18 cellular contexts compared by ENCODE assay signal in the genomic region with DNA sequence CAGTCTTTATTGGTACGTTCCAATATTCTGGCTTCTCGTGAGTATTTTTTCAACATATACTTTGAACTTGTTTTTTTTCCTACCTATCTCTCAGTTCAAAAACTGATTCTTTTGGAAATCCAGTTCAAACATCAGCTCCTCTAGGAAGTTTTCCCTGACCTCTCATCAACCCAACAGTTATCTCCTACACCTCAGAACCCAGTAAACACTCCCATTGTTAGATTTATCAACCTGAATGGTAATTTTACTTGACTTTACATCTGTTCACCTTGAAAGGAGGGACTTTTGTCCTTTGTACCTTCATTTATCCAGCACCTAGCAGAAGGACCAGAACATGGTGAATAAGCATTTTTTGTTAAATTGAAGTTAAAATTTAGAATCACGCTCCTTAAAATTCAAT. TPM values are rescaled to one million over a fixed set of nuclear protein-coding genes. Genes with fewer than 3 reads are reported as not detected.
DNase-seq lines count a peak whose midpoint lies in the region; ATAC-seq and TF ChIP-seq lines count a peak whose summit lies in the region.
"Had no signal": no experiment of that assay in that cellular context is flagged by ENCODE, and none has a peak within 500 bp of the region (broad histone marks: within the 10 kb centered on the region; RNA-seq: fewer than 3 reads in every experiment).

No MANE protein-coding gene starts in this region.

- H2BK5ac ChIP-seq in mesendoderm (ENCODE audit: low read length) = no peak overlapping the region

- H3K27ac Mint-ChIP-seq in Caco-2 (ENCODE audit: unreplicated experiment) = peak overlapping the region; percentile 77
- H3K27ac Mint-ChIP-seq in activated B cell treated with CpG ODN at 0.5 μM for 24 hours = peak overlapping the region; percentile 22
- H3K27ac Mint-ChIP-seq: B cell; CD8-positive, alpha-beta T cell had no signal

- H3K56ac ChIP-seq in mesendoderm (ENCODE audit: low read length) = no peak overlapping the region

- no peak overlapping the region for H2AFZ ChIP-seq in GM23248

- H3K4me3 ChIP-seq in Caco-2 (ENCODE audit: low read depth, low read length) (no peak overlapping the region), GM23248 (no peak overlapping the region), mesendoderm (ENCODE audit: low read length) (no peak overlapping the region)
- H3K4me3 ChIP-seq: BLaER1 treated with 17β-estradiol and CSF1 and Interleukin-3, amounts not matched to agents 10 nM and 100 nM; GM12878; K562 had no signal

- H3K9me3 ChIP-seq in Caco-2 (0 out of 2 replicates have a peak, but pooled peaks cover 3% of the 10 kb centered on the region), GM23248 (ENCODE audit: low read depth) (no peaks in the 10 kb centered on the region)
- H3K9me3 ChIP-seq: BLaER1 treated with 17β-estradiol and CSF1 and Interleukin-3, amounts not matched to agents 10 nM and 100 nM had no signal

- no peaks in the 10 kb centered on the region for H3K9me2 ChIP-seq in GM23248 (ENCODE audit: insufficient read depth)

- no peak overlapping the region for H4K5ac ChIP-seq in mesendoderm (ENCODE audit: low read length)

- H3K4me2 ChIP-seq in GM23248 (ENCODE audit: unreplicated experiment) (peak overlapping the region; percentile 15), mesendoderm (ENCODE audit: low read length) (no peak overlapping the region)
- H3K4me2 ChIP-seq: BLaER1 treated with 17β-estradiol and CSF1 and Interleukin-3, amounts not matched to agents 10 nM and 100 nM had no signal

- no peaks in the 10 kb centered on the region for H3K36me3 ChIP-seq in Caco-2 (ENCODE audit: control insufficient read depth, insufficient read depth, low read length)
- peaks cover 35% of the 10 kb centered on the region for H3K36me3 ChIP-seq in GM23248 (ENCODE audit: low read depth)
- H3K36me3 ChIP-seq in mesendoderm (ENCODE audit: control insufficient read depth, insufficient read depth, low read length) = no peaks in the 10 kb centered on the region

- no peak overlapping the region for H2AK5ac ChIP-seq in mesendoderm (ENCODE audit: low read length)

- no peak overlapping the region for H3K9ac ChIP-seq in GM23248
- H3K9ac ChIP-seq in mesendoderm (ENCODE audit: low read length) = no peak overlapping the region
- H3K9ac ChIP-seq: BLaER1 treated with 17β-estradiol and CSF1 and Interleukin-3, amounts not matched to agents 10 nM and 100 nM had no signal

- H4K20me1 ChIP-seq in GM23248 (ENCODE audit: insufficient read depth) = no peaks in the 10 kb centered on the region; the same call in 1 of the 2 replicates

- H3K4me3 Mint-ChIP-seq in Caco-2 (ENCODE audit: unreplicated experiment) = peak overlapping the region; percentile 20
- H3K4me3 Mint-ChIP-seq in activated B cell treated with CpG ODN at 0.5 μM for 24 hours = no peak overlapping the region
- H3K4me3 Mint-ChIP-seq: B cell; CD8-positive, alpha-beta T cell had no signal

- CTCF ChIA-PET in Caco-2 (lab: Charles Lee) (no interaction called here), activated B cell treated with CpG ODN at 0.5 μM for 24 hours (lab: Charles Lee) (no interaction called here), RWPE1 (lab: Yijun Ruan, JAX) (no interaction called here)

- WGBS in GM23248 (ENCODE audit: low coverage in 1 of 2, low lambda C conversion rate in 2 of 2, missing lambda C conversion rate in 2 of 2), 2 experiments = 98 to 99% methylated on average over 3 of the region's 3 CpGs
- no CpG with 5 or more reads among the region's 3 CpGs for WGBS in mesendoderm (ENCODE audit: extremely low coverage, insufficient coverage, low lambda C conversion rate)

- ATAC-seq in activated B cell treated with CpG ODN at 0.5 μM for 24 hours (ENCODE audit: low read depth) (no peak), HG02840 (IDR thresholded peaks at IDR 0.05; ENCODE audit: low FRiP score, unreplicated experiment) (no peak), HG02884 (IDR thresholded peaks at IDR 0.05; ENCODE audit: unreplicated experiment) (no peak)
- ATAC-seq: CD8-positive, alpha-beta T cell; GM12878; K562 had no signal

- H3K23ac ChIP-seq in mesendoderm (ENCODE audit: low read length) = no peak overlapping the region

- no peak overlapping the region for H2BK120ac ChIP-seq in mesendoderm (ENCODE audit: low read depth, low read length)

- H3K27ac ChIP-seq in GM23248 = no peak overlapping the region
- H3K27ac ChIP-seq in mesendoderm (ENCODE audit: low read depth, low read length) = no peak overlapping the region
- H3K27ac ChIP-seq in RWPE1 = no peak overlapping the region
- H3K27ac ChIP-seq: BLaER1 treated with 17β-estradiol and CSF1 and Interleukin-3, amounts not matched to agents 10 nM and 100 nM had no signal

- H3K79me2 ChIP-seq in GM23248 (ENCODE audit: insufficient read depth) (peaks cover 97% of the 10 kb centered on the region), mesendoderm (ENCODE audit: control insufficient read depth, insufficient read depth, low read length) (no peaks in the 10 kb centered on the region)

- H3K9me3 Mint-ChIP-seq in Caco-2 (ENCODE audit: unreplicated experiment) = no peaks in the 10 kb centered on the region
- H3K9me3 Mint-ChIP-seq in activated B cell treated with CpG ODN at 0.5 μM for 24 hours = peaks cover 3% of the 10 kb centered on the region
- H3K9me3 Mint-ChIP-seq: CD8-positive, alpha-beta T cell had no signal

- H3K4me1 Mint-ChIP-seq in Caco-2 (ENCODE audit: low read depth, unreplicated experiment) (peaks cover 18% of the 10 kb centered on the region), activated B cell treated with CpG ODN at 0.5 μM for 24 hours (peaks cover 36% of the 10 kb centered on the region)

- intact Hi-C loops in Caco-2 (cut with micrococcal nuclease; ENCODE audit: unreplicated experiment) (no loop called here), activated B cell treated with CpG ODN at 0.5 μM for 24 hours (cut with micrococcal nuclease) (loop anchor here (1.0 kb wide), 1 partner anchor 9 kb away; no protein-coding TSS in a partner anchor)

- in situ Hi-C loops in GM23248 (cut with MboI) = no loop called here

- DNase-seq in Caco-2 (no peak), GM23248 (no peak), activated B cell treated with CpG ODN at 0.5 μM for 24 hours (no peak), mesendoderm (peak; percentile 18), RWPE1 (ENCODE audit: low spot score) (no peak)
- DNase-seq: CD8-positive, alpha-beta T cell; DMS 273 treated with DMSO at 0.1 percent for 48 hours; DMS53; DND-41; EL; HCEC 1CT; IMR-90 had no signal

- no peak overlapping the region for H4K8ac ChIP-seq in mesendoderm (ENCODE audit: low read depth, low read length)

- H3K79me1 ChIP-seq in mesendoderm (ENCODE audit: low read length) = no peaks in the 10 kb centered on the region

- H3F3A ChIP-seq in GM23248 (ENCODE audit: insufficient read depth) = no peaks in the 10 kb centered on the region

- H3K18ac ChIP-seq in mesendoderm (ENCODE audit: low read length) = no peak overlapping the region

- TF ChIP-seq CTCF in Caco-2 (IDR thresholded peaks at IDR 0.05; ENCODE audit: insufficient read depth in 1 of 2, low read depth in 1 of 2, low read length in 1 of 2, severe bottlenecking in 1 of 2, unreplicated experiment in 1 of 2) (no peak), activated B cell treated with CpG ODN at 0.5 μM for 24 hours (IDR thresholded peaks at IDR 0.05) (no peak), RWPE1 (conservative IDR thresholded peaks at IDR 0.05; ENCODE audit: low read depth) (no peak)

- H3K4me1 ChIP-seq in Caco-2 (peaks cover 55% of the 10 kb centered on the region), GM23248 (ENCODE audit: insufficient read depth) (peaks cover 9% of the 10 kb centered on the region; the same call in 1 of the 2 replicates), mesendoderm (ENCODE audit: control insufficient read depth, low read depth, low read length) (peaks cover 7% of the 10 kb centered on the region)

- H3K27me3 Mint-ChIP-seq in Caco-2 (ENCODE audit: insufficient read depth, unreplicated experiment) = no peaks in the 10 kb centered on the region
- H3K27me3 Mint-ChIP-seq in activated B cell treated with CpG ODN at 0.5 μM for 24 hours = no peaks in the 10 kb centered on the region
- H3K27me3 Mint-ChIP-seq: B cell had no signal

- no peak overlapping the region for H2BK15ac ChIP-seq in mesendoderm (replicated peaks; ENCODE audit: low read depth)

- POLR2A ChIA-PET in Caco-2 (lab: Charles Lee) (no interaction called here), activated B cell treated with CpG ODN at 0.5 μM for 24 hours (lab: Charles Lee) (no interaction called here), RWPE1 (lab: Yijun Ruan, JAX; ENCODE audit: low non-redundant PET) (no interaction called here)

- H3K27me3 ChIP-seq in Caco-2 (replicated peaks; ENCODE audit: control insufficient read depth, insufficient read depth, low read length) (no peaks in the 10 kb centered on the region), GM23248 (replicated peaks; ENCODE audit: insufficient read depth) (no peaks in the 10 kb centered on the region), mesendoderm (ENCODE audit: insufficient read depth, low read length, poor library complexity) (no peaks in the 10 kb centered on the region)
- H3K27me3 ChIP-seq: BLaER1 treated with 17β-estradiol and CSF1 and Interleukin-3, amounts not matched to agents 10 nM and 100 nM had no signal

- H3K4ac ChIP-seq in mesendoderm (ENCODE audit: low read depth, low read length) = no peak overlapping the region

- BruUV-seq in Caco-2 (replicated peaks; lab: Mats Ljungman, UMichigan) = no TSS peak

- peaks cover 20% of the 10 kb centered on the region for H3K36me3 Mint-ChIP-seq in Caco-2 (ENCODE audit: insufficient read depth, unreplicated experiment)
- H3K36me3 Mint-ChIP-seq in activated B cell treated with CpG ODN at 0.5 μM for 24 hours (ENCODE audit: low read depth) = peaks cover 36% of the 10 kb centered on the region

RNA-seq across cellular contexts. Expression of a gene that starts 13.6 kb away (rescaled TPM):
- total RNA-seq in Caco-2 (2022) = 56.1 and 65.6 TPM in 2 replicates
- total RNA-seq in GM23248 (2014; rRNA removed; shearing (Covaris generic)) = 94.5 and 104 TPM in 2 replicates
- polyA plus RNA-seq in GM23248 (2016; fragmentation: Nextera tagmentation; extraction: Ambion mirVana) = 74.4 and 78.8 TPM in 2 replicates
- total RNA-seq in activated B cell treated with CpG ODN at 0.5 μM for 24 hours = 62.7 and 72.9 TPM in 2 replicates
- 4.3 TPM for polyA plus RNA-seq in mesendoderm (2013, experiment 1 of 2)
- polyA plus RNA-seq in mesendoderm (2013, experiment 2 of 2) = 4.4 TPM
